10 cellular contexts compared by ENCODE assay signal in genomic region chr9:110744753-110745522, GRCh38.
DNase-seq lines count a peak whose midpoint lies in the region; ATAC-seq, FAIRE-seq and TF ChIP-seq lines count a peak whose summit lies in the region.
"Had no signal": no experiment of that assay in that cellular context is flagged by ENCODE, and none has a peak within 500 bp of the region (broad histone marks: within the 10 kb centered on the region; RNA-seq: fewer than 3 reads in every experiment).

No MANE protein-coding gene starts in this region.

- H2AK5ac ChIP-seq in H1 (ENCODE audit: low read depth, low read length): no peak overlapping the region
- no peak overlapping the region for H2AK5ac ChIP-seq in mesendoderm (ENCODE audit: low read length)

- 68% methylated on average over 4 of the region's 4 CpGs; no CpG with 5 or more reads in 1 of the 2 experiments for WGBS in H1 (ENCODE audit: extremely low coverage in 1 of 2, insufficient coverage in 1 of 2, insufficient read length in 1 of 2, insufficient replicate concordance in 2 of 2, low coverage in 1 of 2, low lambda C conversion rate in 2 of 2, missing lambda C conversion rate in 1 of 2), 2 experiments
- WGBS in mesendoderm (ENCODE audit: extremely low coverage, insufficient coverage, low lambda C conversion rate): no CpG with 5 or more reads among the region's 4 CpGs
- WGBS in aorta, 2 donors: 25 to 26% methylated on average over 4 of the region's 4 CpGs
- 50% methylated on average over 4 of the region's 4 CpGs for WGBS in right lobe of liver (ENCODE audit: insufficient coverage, low coverage, low lambda C conversion rate, missing lambda C conversion rate)

- TF ChIP-seq CTCF in H1 (IDR thresholded peaks at IDR 0.05; ENCODE audit: control extremely low read depth in 1 of 3, insufficient read depth in 1 of 3, low read depth in 1 of 3, low read length in 3 of 3): no peak
- no peak for TF ChIP-seq CTCF in right lobe of liver (IDR thresholded peaks at IDR 0.05)

- H3K4me2 ChIP-seq in H1 (ENCODE audit: insufficient read depth in 1 of 2, low read depth in 2 of 2, low read length in 2 of 2) (no peak overlapping the region), mesendoderm (ENCODE audit: low read length) (no peak overlapping the region)
- H3K4me2 ChIP-seq: BLaER1 treated with 17β-estradiol and CSF1 and Interleukin-3, amounts not matched to agents 10 nM and 100 nM had no signal

- no peak overlapping the region for H3K9ac ChIP-seq in H1 (replicated peaks in 1 of 4; ENCODE audit: extremely low read depth in 1 of 4, low read depth in 3 of 4, low read length in 3 of 4)
- H3K9ac ChIP-seq in mesendoderm (ENCODE audit: low read length): no peak overlapping the region
- H3K9ac ChIP-seq: BLaER1 treated with 17β-estradiol and CSF1 and Interleukin-3, amounts not matched to agents 10 nM and 100 nM had no signal

- H2BK12ac ChIP-seq in H1 (ENCODE audit: low read depth, low read length): no peak overlapping the region

- TF ChIP-seq POLR2A in H1 (IDR thresholded peaks at IDR 0.05; ENCODE audit: control extremely low read depth in 1 of 2, low read depth in 2 of 2, low read length in 2 of 2) (no peak), right lobe of liver (IDR thresholded peaks at IDR 0.05) (no peak)

- H3K79me1 ChIP-seq in H1 (ENCODE audit: low read depth, low read length): no peaks in the 10 kb centered on the region
- H3K79me1 ChIP-seq in mesendoderm (ENCODE audit: low read length): no peaks in the 10 kb centered on the region

- H4K8ac ChIP-seq in H1 (ENCODE audit: extremely low read depth, insufficient read depth, low read length) (no peak overlapping the region), mesendoderm (ENCODE audit: low read depth, low read length) (no peak overlapping the region)

- H3K23me2 ChIP-seq in H1 (ENCODE audit: low read depth, low read length): no peaks in the 10 kb centered on the region; the same call in 1 of the 2 replicates

- H2AFZ ChIP-seq in H1 (ENCODE audit: low read length): peak overlapping the region; percentile 76

- no peak overlapping the region for H3K4me3 ChIP-seq in H1 (ENCODE audit: extremely low read depth in 1 of 4, insufficient read depth in 2 of 4, low read depth in 3 of 4, low read length in 4 of 4)
- H3K4me3 ChIP-seq in mesendoderm (ENCODE audit: low read length): no peak overlapping the region
- no peak overlapping the region for H3K4me3 ChIP-seq in aorta (ENCODE audit: low read length in 2 of 2)
- no peak overlapping the region for H3K4me3 ChIP-seq in right lobe of liver
- H3K4me3 ChIP-seq: BLaER1 treated with 17β-estradiol and CSF1 and Interleukin-3, amounts not matched to agents 10 nM and 100 nM had no signal

- DNase-seq in NCI-H510A treated with DMSO at 0.1 percent for 48 hours (lab: John Stamatoyannopoulos, UW) (peak; percentile 15), NCI-H510A (lab: John Stamatoyannopoulos, UW) (no peak), H1 (ENCODE audit: low read depth in 1 of 2, low spot score in 2 of 2) (no peak), mesendoderm (peak; percentile 82), aorta (no peak), right lobe of liver (no peak), NCI-H2227 (lab: John Stamatoyannopoulos, UW; ENCODE audit: unreplicated experiment) (no peak)
- DNase-seq: NCI-H1930 had no signal

- H3K56ac ChIP-seq in H1 (replicated peaks; ENCODE audit: insufficient read length, low read depth, low read length): no peak overlapping the region
- no peak overlapping the region for H3K56ac ChIP-seq in mesendoderm (ENCODE audit: low read length)

- no peaks in the 10 kb centered on the region for H3K79me2 ChIP-seq in H1 (ENCODE audit: control insufficient read depth in 1 of 2, insufficient read depth in 2 of 2, low read length in 2 of 2)
- no peaks in the 10 kb centered on the region for H3K79me2 ChIP-seq in mesendoderm (ENCODE audit: control insufficient read depth, insufficient read depth, low read length)

- peak; percentile 71 for ATAC-seq in aorta (ENCODE audit: low FRiP score)
- no peak for ATAC-seq in HG03039 (IDR thresholded peaks at IDR 0.05; ENCODE audit: unreplicated experiment)
- no peak for ATAC-seq in right lobe of liver

- H3K4ac ChIP-seq in H1 (replicated peaks; ENCODE audit: insufficient read length, low read depth, low read length): no peak overlapping the region
- H3K4ac ChIP-seq in mesendoderm (ENCODE audit: low read depth, low read length): no peak overlapping the region

- CTCF ChIA-PET in H1 (lab: Charles Lee; ENCODE audit: partially characterized antibody): interaction anchor here (0.6 kb wide), 1 partner anchor 34 kb away, joined by 3 read pairs; no protein-coding TSS in a partner anchor

- H3K27me3 ChIP-seq in H1 (replicated peaks in 1 of 4; ENCODE audit: control insufficient read depth in 3 of 4, extremely low read depth in 1 of 4, insufficient read depth in 3 of 4, low read length in 3 of 4): no peaks in the 10 kb centered on the region
- H3K27me3 ChIP-seq in mesendoderm (ENCODE audit: insufficient read depth, low read length, poor library complexity): no peaks in the 10 kb centered on the region
- no peaks in the 10 kb centered on the region for H3K27me3 ChIP-seq in aorta (ENCODE audit: control insufficient read depth in 1 of 2, insufficient read depth in 2 of 2, low read length in 1 of 2)
- H3K27me3 ChIP-seq in right lobe of liver: no peaks in the 10 kb centered on the region
- H3K27me3 ChIP-seq: BLaER1 treated with 17β-estradiol and CSF1 and Interleukin-3, amounts not matched to agents 10 nM and 100 nM had no signal

- POLR2A ChIA-PET in H1 (lab: Charles Lee; ENCODE audit: partially characterized antibody): no interaction called here

- H3K36me3 ChIP-seq in H1 (ENCODE audit: control insufficient read depth in 2 of 4, insufficient read depth in 4 of 4, low read length in 3 of 4): no peaks in the 10 kb centered on the region
- H3K36me3 ChIP-seq in mesendoderm (ENCODE audit: control insufficient read depth, insufficient read depth, low read length): no peaks in the 10 kb centered on the region
- H3K36me3 ChIP-seq in aorta (ENCODE audit: control insufficient read depth in 1 of 2, insufficient read depth in 2 of 2, low read length in 1 of 2): no peaks in the 10 kb centered on the region
- no peaks in the 10 kb centered on the region for H3K36me3 ChIP-seq in right lobe of liver
- H3K36me3 ChIP-seq: BLaER1 treated with 17β-estradiol and CSF1 and Interleukin-3, amounts not matched to agents 10 nM and 100 nM had no signal

- no peak overlapping the region for H2BK15ac ChIP-seq in H1 (ENCODE audit: low read length)
- no peak overlapping the region for H2BK15ac ChIP-seq in mesendoderm (replicated peaks; ENCODE audit: low read depth)

- H4K91ac ChIP-seq in H1 (replicated peaks; ENCODE audit: insufficient read length, low read length): no peak overlapping the region

- H3K23ac ChIP-seq in H1 (ENCODE audit: insufficient read length): no peak overlapping the region
- H3K23ac ChIP-seq in mesendoderm (ENCODE audit: low read length): no peak overlapping the region

- no peak for TF ChIP-seq RAD21 in H1 (IDR thresholded peaks at IDR 0.05 in 1 of 2, conservative IDR thresholded peaks at IDR 0.05 in 1 of 2; ENCODE audit: low read depth in 2 of 2, low read length in 2 of 2)

- no peak for FAIRE-seq in H1 (lab: Jason Lieb, UNC)

- H3K14ac ChIP-seq in H1 (ENCODE audit: insufficient read length): no peak overlapping the region

- H3K9me3 ChIP-seq in H1 (ENCODE audit: insufficient read depth in 2 of 2, low read depth in 1 of 2, low read length in 1 of 2): no peaks in the 10 kb centered on the region
- H3K9me3 ChIP-seq in aorta (ENCODE audit: control insufficient read depth, low read length): no peaks in the 10 kb centered on the region
- no peaks in the 10 kb centered on the region for H3K9me3 ChIP-seq in right lobe of liver
- H3K9me3 ChIP-seq: BLaER1 treated with 17β-estradiol and CSF1 and Interleukin-3, amounts not matched to agents 10 nM and 100 nM had no signal

- H3K18ac ChIP-seq in H1 (ENCODE audit: extremely low read depth, low read length) (no peak overlapping the region), mesendoderm (ENCODE audit: low read length) (no peak overlapping the region)

- H2BK120ac ChIP-seq in H1 (replicated peaks; ENCODE audit: low read depth, low read length) (no peak overlapping the region), mesendoderm (ENCODE audit: low read depth, low read length) (no peak overlapping the region)

- H2BK20ac ChIP-seq in H1 (ENCODE audit: low read length): no peak overlapping the region

- no peak for TF ChIP-seq EP300 in H1 (IDR thresholded peaks at IDR 0.05; ENCODE audit: borderline replicate concordance in 1 of 2, low read depth in 2 of 2, low read length in 2 of 2)

- H4K5ac ChIP-seq in H1 (ENCODE audit: insufficient read length, low read depth, low read length): no peak overlapping the region
- H4K5ac ChIP-seq in mesendoderm (ENCODE audit: low read length): no peak overlapping the region

- H3K27ac ChIP-seq in H1 (ENCODE audit: low read depth, low read length) (no peak overlapping the region), mesendoderm (ENCODE audit: low read depth, low read length) (no peak overlapping the region), aorta (ENCODE audit: low read depth in 1 of 2, low read length in 2 of 2) (peak overlapping the region; percentile 69 to 96), right lobe of liver (no peak overlapping the region)
- H3K27ac ChIP-seq: BLaER1 treated with 17β-estradiol and CSF1 and Interleukin-3, amounts not matched to agents 10 nM and 100 nM had no signal

- H3K4me1 ChIP-seq in H1 (replicated peaks in 1 of 4; ENCODE audit: control insufficient read depth in 3 of 4, insufficient read depth in 4 of 4, low read length in 3 of 4): peaks cover 0 to 6% (median 4%) of the 10 kb centered on the region in 4 experiments; a peak in 3 of 7 replicates
- peaks cover 3% of the 10 kb centered on the region for H3K4me1 ChIP-seq in mesendoderm (ENCODE audit: control insufficient read depth, low read depth, low read length)
- peaks cover 0 to 9% of the 10 kb centered on the region in 2 donors for H3K4me1 ChIP-seq in aorta (ENCODE audit: control insufficient read depth in 1 of 2, insufficient read depth in 2 of 2, low read length in 2 of 2)
- no peaks in the 10 kb centered on the region for H3K4me1 ChIP-seq in right lobe of liver

- H4K20me1 ChIP-seq in H1 (replicated peaks in 1 of 2; ENCODE audit: control insufficient read depth in 1 of 2, insufficient read depth in 2 of 2, low read length in 2 of 2): no peaks in the 10 kb centered on the region
- H4K20me1 ChIP-seq: BLaER1 treated with 17β-estradiol and CSF1 and Interleukin-3, amounts not matched to agents 10 nM and 100 nM had no signal

- H2BK5ac ChIP-seq in H1 (ENCODE audit: low read depth, low read length) (no peak overlapping the region), mesendoderm (ENCODE audit: low read length) (no peak overlapping the region)

- intact Hi-C loops in aorta (cut with DNase I): loop anchor here (5.0 to 10.0 kb wide), 5 partner anchors 48 to 150 kb away; no protein-coding TSS in a partner anchor
- intact Hi-C loops in right lobe of liver (cut with DNase I): no loop called here

TF ChIP-seq in H1, 55 proteins besides CTCF, POLR2A, EP300 and RAD21 (continues in another document):
- TF ChIP-seq CEBPB (IDR thresholded peaks at IDR 0.05; ENCODE audit: low read depth, low read length) (no peak), RFX5 (IDR thresholded peaks at IDR 0.05; ENCODE audit: borderline replicate concordance, low read depth, low read length) (no peak), KDM5A (IDR thresholded peaks at IDR 0.05; ENCODE audit: low read length) (no peak), SP4 (IDR thresholded peaks at IDR 0.05; ENCODE audit: low read length) (no peak)

Comparison
In these comparisons a context has a peak if more than half of its experiments do, and no peak if none do; other contexts are left out.
1. DNase-seq: peak in NCI-H510A treated with DMSO at 0.1 percent for 48 hours (single experiment) and mesendoderm (single experiment); none in NCI-H510A (single experiment), H1 (0 of 2), aorta (0 of 2), right lobe of liver (0 of 3) and NCI-H2227 (single experiment).
2. H3K27ac ChIP-seq: peak in aorta (2 of 2); none in H1 (single experiment), mesendoderm (single experiment) and right lobe of liver (0 of 3).
3. intact Hi-C loops: an anchor here in aorta (5.0 to 10.0 kb wide); none called in right lobe of liver.